1 cellular context compared by ENCODE assay signal in genomic region chr3:119243712-119244111, GRCh38.
TF ChIP-seq lines count a peak whose summit lies in the region.

No MANE protein-coding gene starts in this region.

TF ChIP-seq in K562, 482 proteins besides CTCF, POLR2A, EP300 and RAD21 (continued from another document):
- TF ChIP-seq, protein P1, sequence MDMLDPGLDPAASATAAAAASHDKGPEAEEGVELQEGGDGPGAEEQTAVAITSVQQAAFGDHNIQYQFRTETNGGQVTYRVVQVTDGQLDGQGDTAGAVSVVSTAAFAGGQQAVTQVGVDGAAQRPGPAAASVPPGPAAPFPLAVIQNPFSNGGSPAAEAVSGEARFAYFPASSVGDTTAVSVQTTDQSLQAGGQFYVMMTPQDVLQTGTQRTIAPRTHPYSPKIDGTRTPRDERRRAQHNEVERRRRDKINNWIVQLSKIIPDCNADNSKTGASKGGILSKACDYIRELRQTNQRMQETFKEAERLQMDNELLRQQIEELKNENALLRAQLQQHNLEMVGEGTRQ (CRISPR knock-in tag; IDR thresholded peaks at IDR 0.05): no peak
